In genomic region chr2:127700527-127701192, GRCh38 we compare ENCODE assay signal across 1 cellular context.
TF ChIP-seq lines count a peak whose summit lies in the region.

No MANE protein-coding gene starts in this region.

TF ChIP-seq in HEK293, 187 proteins besides CTCF, POLR2A, EP300 and RAD21 (continued from another document and continues in another):
- TF ChIP-seq KLF17 (tag by site-specific recombination; IDR thresholded peaks at IDR 0.05) (peak; percentile 45; the same call in 1 of the 2 replicates), GLIS1 (tag by site-specific recombination; IDR thresholded peaks at IDR 0.05) (no peak), ZNF610 (tag by site-specific recombination; IDR thresholded peaks at IDR 0.05; ENCODE audit: borderline replicate concordance) (no peak), ZNF26 (tag by site-specific recombination; IDR thresholded peaks at IDR 0.05) (no peak), ZNF140 (tag by site-specific recombination; IDR thresholded peaks at IDR 0.05) (no peak), ZNF280D (tag by site-specific recombination; IDR thresholded peaks at IDR 0.05) (no peak), ZNF639 (tag by site-specific recombination; IDR thresholded peaks at IDR 0.05) (no peak; the same call in 1 of the 2 replicates), ZNF24 (tag by site-specific recombination; IDR thresholded peaks at IDR 0.05) (no peak), ZNF830 (tag by site-specific recombination; IDR thresholded peaks at IDR 0.05; ENCODE audit: low read depth) (no peak), ZNF514 (tag by site-specific recombination; IDR thresholded peaks at IDR 0.05) (no peak), ZNF23 (tag by site-specific recombination; IDR thresholded peaks at IDR 0.05; ENCODE audit: borderline replicate concordance) (no peak), TCF7L2 (IDR thresholded peaks at IDR 0.05; ENCODE audit: borderline replicate concordance, low read depth, low read length) (no peak), ZNF175 (tag by site-specific recombination; IDR thresholded peaks at IDR 0.05) (no peak), ZNF837 (tag by site-specific recombination; IDR thresholded peaks at IDR 0.05) (no peak), ZNF629 (tag by site-specific recombination; IDR thresholded peaks at IDR 0.05) (no peak; the same call in 1 of the 2 replicates), ZNF596 (tag by site-specific recombination; IDR thresholded peaks at IDR 0.05) (no peak), MYNN (tag by site-specific recombination; IDR thresholded peaks at IDR 0.05; ENCODE audit: borderline replicate concordance) (no peak), SCRT1 (tag by site-specific recombination; IDR thresholded peaks at IDR 0.05; ENCODE audit: borderline replicate concordance) (no peak), ZNF548 (tag by site-specific recombination; IDR thresholded peaks at IDR 0.05) (no peak), FEZF1 (tag by site-specific recombination; IDR thresholded peaks at IDR 0.05) (no peak), ZEB2 (tag by site-specific recombination; IDR thresholded peaks at IDR 0.05) (no peak), SP3 (tag by site-specific recombination; IDR thresholded peaks at IDR 0.05) (0 out of 2 replicates have a peak, but pooled peaks have one; percentile 2), REST (tag by site-specific recombination; IDR thresholded peaks at IDR 0.05) (peak; percentile 59; the same call in 1 of the 2 replicates), ZFP69B (tag by site-specific recombination; IDR thresholded peaks at IDR 0.05) (no peak), HOXA7 (CRISPR knock-in tag; IDR thresholded peaks at IDR 0.05; ENCODE audit: borderline replicate concordance) (no peak), ZNF202 (tag by site-specific recombination; IDR thresholded peaks at IDR 0.05; ENCODE audit: borderline replicate concordance) (no peak), ZNF248 (tag by site-specific recombination; IDR thresholded peaks at IDR 0.05) (no peak), KLF16 (tag by site-specific recombination; IDR thresholded peaks at IDR 0.05) (no peak), ZNF624 (tag by site-specific recombination; IDR thresholded peaks at IDR 0.05) (no peak), ZNF488 (tag by site-specific recombination; IDR thresholded peaks at IDR 0.05) (no peak), GLI2 (tag by site-specific recombination; IDR thresholded peaks at IDR 0.05; ENCODE audit: borderline replicate concordance, low read depth) (no peak), ZNF510 (tag by site-specific recombination; IDR thresholded peaks at IDR 0.05; ENCODE audit: insufficient replicate concordance) (no peak), KLF10 (tag by site-specific recombination; IDR thresholded peaks at IDR 0.05) (no peak), ZBTB8A (tag by site-specific recombination; IDR thresholded peaks at IDR 0.05) (no peak), MZF1 (tag by site-specific recombination; IDR thresholded peaks at IDR 0.05; ENCODE audit: borderline replicate concordance) (no peak), ZNF529 (tag by site-specific recombination; IDR thresholded peaks at IDR 0.05; ENCODE audit: insufficient replicate concordance) (no peak), ZNF513 (tag by site-specific recombination; IDR thresholded peaks at IDR 0.05) (no peak), ZIC2 (tag by site-specific recombination; IDR thresholded peaks at IDR 0.05) (peak; percentile 56), BCL11A (tag by site-specific recombination; IDR thresholded peaks at IDR 0.05; ENCODE audit: low read depth) (no peak), KLF1 (tag by site-specific recombination; IDR thresholded peaks at IDR 0.05) (peak; percentile 69), PRDM10 (tag by site-specific recombination; IDR thresholded peaks at IDR 0.05) (no peak), SCRT2 (tag by site-specific recombination; IDR thresholded peaks at IDR 0.05) (no peak), ZNF544 (tag by site-specific recombination; IDR thresholded peaks at IDR 0.05) (no peak), PRDM6 (tag by site-specific recombination; IDR thresholded peaks at IDR 0.05) (no peak), WT1 (tag by site-specific recombination; IDR thresholded peaks at IDR 0.05) (no peak), ZNF664 (tag by site-specific recombination; IDR thresholded peaks at IDR 0.05) (no peak)
